Comparison of ENCODE assay signal across 8 cellular contexts in the genomic region with DNA sequence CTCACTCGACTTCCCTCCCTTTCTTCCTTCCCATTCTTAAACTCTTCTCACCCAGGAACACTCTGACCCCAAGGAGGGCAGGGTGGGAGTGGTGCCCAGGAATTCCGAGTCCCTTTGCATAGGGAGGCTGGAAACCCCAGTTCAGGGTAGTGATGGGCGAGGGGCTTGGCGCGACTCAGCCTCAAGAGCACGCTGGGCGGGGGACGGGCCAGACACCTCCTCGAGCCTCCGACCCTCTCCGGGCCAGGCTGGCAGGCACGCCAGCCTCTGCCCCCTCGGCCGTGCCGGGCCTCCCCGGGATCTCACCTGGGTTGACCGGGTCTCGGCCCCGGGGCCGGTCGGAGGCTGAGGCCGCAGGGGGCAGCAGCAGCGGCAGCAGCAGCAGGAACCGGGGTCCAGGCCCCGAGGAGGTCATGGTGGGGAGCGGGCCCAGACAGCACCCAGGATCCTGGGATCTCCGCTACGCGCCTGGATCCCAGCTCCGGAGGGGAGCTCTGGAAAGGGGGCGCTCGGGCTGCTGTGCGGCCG. TPM values are rescaled to one million over a fixed set of nuclear protein-coding genes. Genes with fewer than 3 reads are reported as not detected.
A peak's percentile ranks its signal among the peaks of the same experiment; 100 is the strongest.
DNase-seq lines count a peak whose midpoint lies in the region; ATAC-seq lines count a peak whose summit lies in the region.

No MANE protein-coding gene starts in this region.

- H3K4me3 ChIP-seq in iPS-15b (ENCODE audit: low read depth, low read length): peak overlapping the region; percentile 98

- no peaks in the 10 kb centered on the region for H3K27me3 ChIP-seq in iPS-15b (ENCODE audit: control insufficient read depth, insufficient read depth, low read length)

- H3K27ac Mint-ChIP-seq in activated T-helper 17 cell treated with anti-CD3 and anti-CD28 coated beads, Interleukin-2, amount 50 U/mL, for 72 hours: peak overlapping the region; percentile 85
- peak overlapping the region; percentile 97 for H3K27ac Mint-ChIP-seq in stimulated activated effector memory CD8-positive, alpha-beta T cell treated with anti-CD3 and anti-CD28 coated beads, Interleukin-12 subunit alpha, Interleukin-12 subunit beta, amount 100 ng/mL, for 72 hours

- no peaks in the 10 kb centered on the region for H3K4me1 ChIP-seq in iPS-15b (ENCODE audit: control insufficient read depth, insufficient read depth, low read length)

- H3K9me3 Mint-ChIP-seq in activated T-helper 17 cell treated with anti-CD3 and anti-CD28 coated beads, Interleukin-2, amount 50 U/mL, for 72 hours: no peaks in the 10 kb centered on the region
- no peaks in the 10 kb centered on the region for H3K9me3 Mint-ChIP-seq in stimulated activated effector memory CD8-positive, alpha-beta T cell treated with anti-CD3 and anti-CD28 coated beads, Interleukin-12 subunit alpha, Interleukin-12 subunit beta, amount 100 ng/mL, for 72 hours

- H3K36me3 Mint-ChIP-seq in activated T-helper 17 cell treated with anti-CD3 and anti-CD28 coated beads, Interleukin-2, amount 50 U/mL, for 72 hours (ENCODE audit: low read depth): peaks cover 61% of the 10 kb centered on the region
- peaks cover 73% of the 10 kb centered on the region for H3K36me3 Mint-ChIP-seq in stimulated activated effector memory CD8-positive, alpha-beta T cell treated with anti-CD3 and anti-CD28 coated beads, Interleukin-12 subunit alpha, Interleukin-12 subunit beta, amount 100 ng/mL, for 72 hours

- peaks cover 11% of the 10 kb centered on the region for H3K4me1 Mint-ChIP-seq in activated T-helper 17 cell treated with anti-CD3 and anti-CD28 coated beads, Interleukin-2, amount 50 U/mL, for 72 hours
- peaks cover 54% of the 10 kb centered on the region for H3K4me1 Mint-ChIP-seq in stimulated activated effector memory CD8-positive, alpha-beta T cell treated with anti-CD3 and anti-CD28 coated beads, Interleukin-12 subunit alpha, Interleukin-12 subunit beta, amount 100 ng/mL, for 72 hours

- peak; percentile 30 for ATAC-seq in HG03135 (IDR thresholded peaks at IDR 0.05; ENCODE audit: unreplicated experiment)
- ATAC-seq in activated T-helper 17 cell treated with anti-CD3 and anti-CD28 coated beads, Interleukin-2, amount 50 U/mL, for 72 hours (replicated peaks): peak; percentile 4
- peak; percentile 4 for ATAC-seq in stimulated activated effector memory CD8-positive, alpha-beta T cell treated with anti-CD3 and anti-CD28 coated beads, Interleukin-12 subunit alpha, Interleukin-12 subunit beta, amount 100 ng/mL, for 72 hours

- no peaks in the 10 kb centered on the region for H3K27me3 Mint-ChIP-seq in activated T-helper 17 cell treated with anti-CD3 and anti-CD28 coated beads, Interleukin-2, amount 50 U/mL, for 72 hours

- H3K36me3 ChIP-seq in iPS-15b (ENCODE audit: control insufficient read depth, insufficient read depth, low read length): peaks cover 3% of the 10 kb centered on the region

- peak; percentile 7 for DNase-seq in activated naive CD4-positive, alpha-beta T cell treated with Interleukin-2 at 50 U/mL for 16 hours
- DNase-seq in activated naive CD4-positive, alpha-beta T cell treated with anti-CD3 and anti-CD28 coated beads, Interleukin-2, amount 50 U/mL, for 16 hours: no peak
- no peak for DNase-seq in stimulated activated effector memory CD8-positive, alpha-beta T cell treated with anti-CD3 and anti-CD28 coated beads, Interleukin-12 subunit alpha, Interleukin-12 subunit beta, amount 100 ng/mL, for 72 hours (ENCODE audit: low spot score in 2 of 2)
- no peak for DNase-seq in DMS153 (lab: John Stamatoyannopoulos, UW)
- no peak for DNase-seq in activated CD4-positive, alpha-beta T cell treated with anti-CD3 and anti-CD28 coated beads for 4 hours

- H3K9ac ChIP-seq in iPS-15b (ENCODE audit: low read depth, low read length): no peak overlapping the region

- peak overlapping the region; percentile 95 for H3K4me3 Mint-ChIP-seq in activated T-helper 17 cell treated with anti-CD3 and anti-CD28 coated beads, Interleukin-2, amount 50 U/mL, for 72 hours
- H3K4me3 Mint-ChIP-seq in stimulated activated effector memory CD8-positive, alpha-beta T cell treated with anti-CD3 and anti-CD28 coated beads, Interleukin-12 subunit alpha, Interleukin-12 subunit beta, amount 100 ng/mL, for 72 hours: peak overlapping the region; percentile 98

- no peaks in the 10 kb centered on the region for H3K9me3 ChIP-seq in iPS-15b (ENCODE audit: control insufficient read depth, insufficient read depth, low read length)

RNA-seq across cellular contexts. Expression of gene PLOD3, which starts 0.5 kb away (rescaled TPM):
- 10 to 100 TPM; 55.6 to 69.6 TPM for total RNA-seq in activated T-helper 17 cell treated with anti-CD3 and anti-CD28 coated beads, Interleukin-2, amount 50 U/mL, for 72 hours

RNA-seq across cellular contexts. Expression of gene ZNHIT1, which starts 1.0 kb away (rescaled TPM):
- total RNA-seq in activated T-helper 17 cell treated with anti-CD3 and anti-CD28 coated beads, Interleukin-2, amount 50 U/mL, for 72 hours: 10 to 100 TPM; 49.3 to 56.8 TPM

RNA-seq across cellular contexts. Expression of gene MOGAT3, which starts 16.1 kb away (rescaled TPM):
- not detected for total RNA-seq in activated T-helper 17 cell treated with anti-CD3 and anti-CD28 coated beads, Interleukin-2, amount 50 U/mL, for 72 hours

RNA-seq across cellular contexts. Expression of gene CLDN15, which starts 20.7 kb away (rescaled TPM):
- total RNA-seq in activated T-helper 17 cell treated with anti-CD3 and anti-CD28 coated beads, Interleukin-2, amount 50 U/mL, for 72 hours: 10 to 100 TPM; 20.0 to 23.1 TPM

RNA-seq across cellular contexts. Expression of gene FIS1, which starts 28.0 kb away (rescaled TPM):
- 10 to 100 TPM; 69.0 to 82.6 TPM for total RNA-seq in activated T-helper 17 cell treated with anti-CD3 and anti-CD28 coated beads, Interleukin-2, amount 50 U/mL, for 72 hours
